26 cellular contexts compared by ENCODE assay signal in the genomic region with DNA sequence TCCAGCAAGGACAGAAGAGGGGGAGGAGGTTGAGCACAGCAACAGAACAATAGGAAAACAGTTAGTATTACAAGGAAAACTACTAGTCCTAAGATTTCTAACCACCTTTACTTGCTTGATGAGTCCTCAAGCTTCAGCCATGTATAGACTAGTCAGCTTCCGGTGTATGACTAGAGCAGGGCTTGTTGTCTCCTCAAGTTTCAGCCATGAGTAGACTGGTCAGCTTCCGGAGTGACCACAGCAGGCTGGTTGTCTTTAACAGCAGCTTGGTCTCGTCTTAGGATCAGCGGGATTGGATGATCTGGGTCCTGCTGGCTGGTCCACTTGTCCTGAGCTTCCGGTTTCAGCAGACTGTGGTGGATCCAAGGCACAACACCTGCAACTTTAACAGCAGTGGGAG. TPM values are rescaled to one million over a fixed set of nuclear protein-coding genes. Genes with fewer than 3 reads are reported as not detected.
DNase-seq lines count a peak whose midpoint lies in the region; ATAC-seq, FAIRE-seq and TF ChIP-seq lines count a peak whose summit lies in the region.
"Had no signal": no experiment of that assay in that cellular context is flagged by ENCODE, and none has a peak within 500 bp of the region (broad histone marks: within the 10 kb centered on the region; RNA-seq: fewer than 3 reads in every experiment).

No MANE protein-coding gene starts in this region.

- no peaks in the 10 kb centered on the region for H3K36me3 ChIP-seq in K562 (ENCODE audit: control insufficient read depth, insufficient read depth, low read length)
- H3K36me3 ChIP-seq in effector memory CD4-positive, alpha-beta T cell (ENCODE audit: control insufficient read depth, insufficient read depth, low read length): no peaks in the 10 kb centered on the region
- H3K36me3 ChIP-seq: SJCRH30 had no signal

- no TSS peak for BruUV-seq in K562 (replicated peaks; lab: Mats Ljungman, UMichigan)

- no peaks in the 10 kb centered on the region for H3K4me1 ChIP-seq in K562 (replicated peaks in 1 of 2; ENCODE audit: control insufficient read depth in 2 of 2, insufficient read depth in 2 of 2, low read length in 2 of 2)
- no peaks in the 10 kb centered on the region for H3K4me1 ChIP-seq in effector memory CD4-positive, alpha-beta T cell (ENCODE audit: control insufficient read depth, insufficient read depth, low read length, poor library complexity, severe bottlenecking)
- H3K4me1 ChIP-seq: SJCRH30 had no signal

- TF ChIP-seq RAD21 in K562 (CRISPR knock-in tag; conservative IDR thresholded peaks at IDR 0.05 in 1 of 2, IDR thresholded peaks at IDR 0.05 in 1 of 2): no peak

- no peaks in the 10 kb centered on the region for H3K9me1 ChIP-seq in K562 (ENCODE audit: control insufficient read depth, insufficient read depth, low read length)

- in situ Hi-C loops in K562 (cut with MboI): no loop called here

- peak; percentile 38 for DNase-seq in EL
- peak; percentile 83 for DNase-seq in HT1080 (ENCODE audit: low read depth)
- DNase-seq in K562 (ENCODE audit: extremely low read depth in 1 of 4, low spot score in 3 of 4): no peak
- DNase-seq in myocyte (ENCODE audit: low read depth): peak; percentile 54
- DNase-seq in HPDE6-E6E7 (ENCODE audit: extremely low spot score): no peak
- DNase-seq in SK-N-DZ (ENCODE audit: low spot score): no peak
- no peak for DNase-seq in left cardiac atrium
- no peak for DNase-seq in effector memory CD4-positive, alpha-beta T cell
- DNase-seq: CD4-positive, CD25-positive, alpha-beta regulatory T cell; COR-L47; DMS 273 treated with DMSO at 0.1 percent for 48 hours; DND-41; GF-D8; H9; Karpas-422; MM.1S; NCI-H1092; NCI-H1436; NCI-H187 treated with DMSO at 0.1 percent for 48 hours; NCI-H2227 treated with DMSO at 0.1 percent for 48 hours; NCI-H510A treated with DMSO at 0.1 percent for 48 hours; NCI-H774; T-helper 1 cell had no signal

- POLR2A ChIA-PET in K562 (lab: Yijun Ruan, JAX): interaction anchor here (1.2 kb wide), 1 partner anchor 12 kb away, joined by 4 read pairs; no protein-coding TSS in a partner anchor

- WGBS in K562 (ENCODE audit: insufficient coverage, low coverage, missing lambda C conversion rate): 12% methylated on average over 5 of the region's 5 CpGs

- no peak overlapping the region for H3K27ac ChIP-seq in K562 (ENCODE audit: extremely low read depth, low read depth, low read length)
- H3K27ac ChIP-seq in effector memory CD4-positive, alpha-beta T cell (ENCODE audit: insufficient read depth, low read length, poor library complexity, severe bottlenecking): no peak overlapping the region
- H3K27ac ChIP-seq: SJCRH30 had no signal

- H3K27me3 ChIP-seq in K562 (ENCODE audit: control insufficient read depth in 2 of 2, insufficient read depth in 2 of 2, low read length in 2 of 2): peaks cover 0 to 10% of the 10 kb centered on the region in 2 experiments; a peak in 2 of 5 replicates
- H3K27me3 ChIP-seq in effector memory CD4-positive, alpha-beta T cell (replicated peaks; ENCODE audit: control insufficient read depth, insufficient read depth, low read length, poor library complexity, severe bottlenecking): no peaks in the 10 kb centered on the region
- H3K27me3 ChIP-seq: SJCRH30 had no signal

- no peak overlapping the region for H3K9ac ChIP-seq in K562 (ENCODE audit: insufficient read depth in 1 of 2, low read depth in 2 of 2, low read length in 2 of 2)

- no peaks in the 10 kb centered on the region for H3K79me2 ChIP-seq in K562 (ENCODE audit: control insufficient read depth, insufficient read depth, low read length)

- H3K4me2 ChIP-seq in K562 (ENCODE audit: insufficient read depth, low read length): no peak overlapping the region

- no peak; the same call in 2 of the 3 replicates for ATAC-seq in K562
- ATAC-seq in left cardiac atrium: no peak
- ATAC-seq: Panc1 had no signal

- no peak for TF ChIP-seq CTCF in K562 (IDR thresholded peaks at IDR 0.05 in 2 of 3, conservative IDR thresholded peaks at IDR 0.05 in 1 of 3; ENCODE audit: insufficient read depth in 2 of 3, low read depth in 1 of 3, low read length in 3 of 3)

- H2AFZ ChIP-seq in K562 (ENCODE audit: low read depth, low read length): peak overlapping the region; percentile 74; the same call in 1 of the 2 replicates

- TF ChIP-seq POLR2A in K562 (conservative IDR thresholded peaks at IDR 0.05): no peak

- no peak for TF ChIP-seq EP300 in K562 (IDR thresholded peaks at IDR 0.05; ENCODE audit: low read length)

- intact Hi-C loops in K562 (cut with micrococcal nuclease): no loop called here
- intact Hi-C loops in left cardiac atrium (cut with DNase I): no loop called here

- CTCF ChIA-PET in K562 (lab: Yijun Ruan, JAX; ENCODE audit: low intra/inter-chr PET ratio): no interaction called here

- no peak overlapping the region for H3K4me3 ChIP-seq in K562
- no peak overlapping the region for H3K4me3 ChIP-seq in effector memory CD4-positive, alpha-beta T cell (ENCODE audit: insufficient read depth, low read depth, low read length, poor library complexity, severe bottlenecking)
- H3K4me3 ChIP-seq: SJCRH30 had no signal

- FAIRE-seq in K562 (lab: Jason Lieb, UNC): peak; percentile 49
- FAIRE-seq: GM19239 had no signal

- H3K9me3 ChIP-seq in K562 (replicated peaks; ENCODE audit: control insufficient read depth, insufficient read depth, low read depth, low read length): peaks cover 3% of the 10 kb centered on the region; the same call in 1 of the 2 replicates
- no peaks in the 10 kb centered on the region for H3K9me3 ChIP-seq in effector memory CD4-positive, alpha-beta T cell (ENCODE audit: control insufficient read depth, low read length)
- H3K9me3 ChIP-seq: SJCRH30 had no signal

- no peaks in the 10 kb centered on the region for H4K20me1 ChIP-seq in K562 (replicated peaks; ENCODE audit: control insufficient read depth, insufficient read depth, low read length)

RNA-seq across cellular contexts. Expression of a gene that starts 10.6 kb away (rescaled TPM):
- total RNA-seq in HT1080 (2014; rRNA removed; shearing (Covaris generic)): 4.4 and 5.0 TPM in 2 replicates
- 1.3 and 2.2 TPM in 2 replicates for polyA plus RNA-seq in HT1080 (2015; cell fraction: cytosol; rRNA removed)
- polyA plus RNA-seq in HT1080 (2015; cell fraction: nucleus; rRNA removed): 3.3 and 4.3 TPM in 2 replicates
- 19.7 and 38.2 TPM in 2 replicates for total RNA-seq in K562 (2011; cell fraction: chromatin; rRNA removed; ENCODE audit: low replicate concordance)
- total RNA-seq in K562 (2011; cell fraction: nucleolus; rRNA removed): 16.2 and 20.8 TPM in 2 replicates
- total RNA-seq in K562 (2011; cell fraction: nucleoplasm; rRNA removed): 18.1 and 21.7 TPM in 2 replicates
- total RNA-seq in K562 (2014; rRNA removed) (15.5 and 18.7 TPM in 2 replicates), K562 (2014; rRNA removed; fragmentation: Illumina TruSeq; extraction: Trizol) (26.7 and 29.2 TPM in 2 replicates), K562 (2015; rRNA removed; fragmentation: Illumina TruSeq; extraction: Trizol) (23.1 and 23.6 TPM in 2 replicates), K562 (2021) (13.4 and 13.7 TPM in 2 replicates), myocyte (1.7 and 3.6 TPM in 2 replicates), left cardiac atrium (1 to 10 TPM; 2.1 to 2.2 TPM)
- polyA plus RNA-seq in K562 (2011; rRNA removed) (16.3 and 23.4 TPM in 2 replicates), K562 (2014; fragmentation: Illumina TruSeq; extraction: Trizol) (22.0 and 23.6 TPM in 2 replicates), K562 (2014; fragmentation: Nextera tagmentation; extraction: Ambion mirVana) (10 to 100 TPM; 14.2 to 23.6 TPM), K562 (2014; rRNA removed) (17.7 and 18.3 TPM in 2 replicates)
- polyA plus RNA-seq in K562 (2011; cell fraction: cytosol; rRNA removed): 8.1 and 8.6 TPM in 2 replicates
- polyA plus RNA-seq in K562 (2011; cell fraction: nucleus; rRNA removed): 15.0 and 26.8 TPM in 2 replicates
- 6.0 and 10.1 TPM in 2 replicates for polyA plus RNA-seq in K562 (2012)
- 34.2 and 36.5 TPM in 2 replicates for polyA minus RNA-seq in K562 (2011; rRNA and poly(A)+ RNA removed)
- 7.1 and 10.1 TPM in 2 replicates for polyA minus RNA-seq in K562 (2011; cell fraction: cytosol; rRNA and poly(A)+ RNA removed)
- 14.3 and 25.4 TPM in 2 replicates for polyA minus RNA-seq in K562 (2011; cell fraction: nucleus; rRNA and poly(A)+ RNA removed)
- polyA plus RNA-seq in myocyte (2012): 1.3 TPM
- 13.9 and 15.6 TPM in 2 replicates for polyA plus RNA-seq in SK-N-DZ (2014; cell fraction: cytosol; rRNA removed)
- polyA plus RNA-seq in SK-N-DZ (2014; cell fraction: nucleus; rRNA removed): 16.5 and 20.2 TPM in 2 replicates
- total RNA-seq: SJCRH30 had no signal

RNA-seq across cellular contexts. Expression of a gene that starts 21.2 kb away (rescaled TPM):
- total RNA-seq in HT1080 (2014; rRNA removed; shearing (Covaris generic)): 7.1 and 8.8 TPM in 2 replicates
- 3.4 and 4.5 TPM in 2 replicates for polyA plus RNA-seq in HT1080 (2015; cell fraction: cytosol; rRNA removed)
- polyA plus RNA-seq in HT1080 (2015; cell fraction: nucleus; rRNA removed): 10.5 and 10.7 TPM in 2 replicates
- total RNA-seq in K562 (2011; cell fraction: chromatin; rRNA removed; ENCODE audit: low replicate concordance): 23.8 and 33.5 TPM in 2 replicates
- total RNA-seq in K562 (2011; cell fraction: nucleolus; rRNA removed): 23.3 and 26.0 TPM in 2 replicates
- total RNA-seq in K562 (2011; cell fraction: nucleoplasm; rRNA removed): 24.9 and 40.3 TPM in 2 replicates
- total RNA-seq in K562 (2014; rRNA removed) (7.2 and 8.0 TPM in 2 replicates), K562 (2014; rRNA removed; fragmentation: Illumina TruSeq; extraction: Trizol) (18.0 and 18.7 TPM in 2 replicates), K562 (2015; rRNA removed; fragmentation: Illumina TruSeq; extraction: Trizol) (14.9 and 16.2 TPM in 2 replicates), K562 (2021) (11.9 and 12.1 TPM in 2 replicates), myocyte (2.5 and 3.9 TPM in 2 replicates), left cardiac atrium (1 to 10 TPM; 2.0 to 2.8 TPM)
- polyA plus RNA-seq in K562 (2011; rRNA removed) (9.7 and 11.5 TPM in 2 replicates), K562 (2014; fragmentation: Illumina TruSeq; extraction: Trizol) (10.8 and 13.2 TPM in 2 replicates), K562 (2014; fragmentation: Nextera tagmentation; extraction: Ambion mirVana) (10 to 100 TPM; 11.1 to 13.8 TPM), K562 (2014; rRNA removed) (9.7 and 12.4 TPM in 2 replicates)
- polyA plus RNA-seq in K562 (2011; cell fraction: cytosol; rRNA removed): 9.1 and 10.2 TPM in 2 replicates
- 12.2 and 13.1 TPM in 2 replicates for polyA plus RNA-seq in K562 (2011; cell fraction: nucleus; rRNA removed)
- 3.5 and 6.1 TPM in 2 replicates for polyA plus RNA-seq in K562 (2012)
- 19.5 and 22.9 TPM in 2 replicates for polyA minus RNA-seq in K562 (2011; rRNA and poly(A)+ RNA removed)
- polyA minus RNA-seq in K562 (2011; cell fraction: cytosol; rRNA and poly(A)+ RNA removed): 6.6 and 10.7 TPM in 2 replicates
- polyA minus RNA-seq in K562 (2011; cell fraction: nucleus; rRNA and poly(A)+ RNA removed): 14.9 and 26.8 TPM in 2 replicates
- 1.2 TPM for polyA plus RNA-seq in myocyte (2012)
- polyA plus RNA-seq in SK-N-DZ (2014; cell fraction: cytosol; rRNA removed): 5.8 and 11.1 TPM in 2 replicates
- polyA plus RNA-seq in SK-N-DZ (2014; cell fraction: nucleus; rRNA removed): 6.5 and 11.0 TPM in 2 replicates

Comparison
In these comparisons a context has a peak if more than half of its experiments do, and no peak if none do; other contexts are left out.
1. DNase-seq: peak in EL (single experiment), HT1080 (single experiment) and myocyte (single experiment); none in K562 (0 of 4), HPDE6-E6E7 (single experiment), SK-N-DZ (single experiment), left cardiac atrium (single experiment) and effector memory CD4-positive, alpha-beta T cell (0 of 3).